In genomic region chr10:26468691-26469090, GRCh38 we compare ENCODE assay signal across 9 cellular contexts. TPM values are rescaled to one million over a fixed set of nuclear protein-coding genes. Genes with fewer than 3 reads are reported as not detected.
DNase-seq lines count a peak whose midpoint lies in the region; ATAC-seq and TF ChIP-seq lines count a peak whose summit lies in the region.
"Had no signal": no experiment of that assay in that cellular context is flagged by ENCODE, and none has a peak within 500 bp of the region (broad histone marks: within the 10 kb centered on the region; RNA-seq: fewer than 3 reads in every experiment).

No MANE protein-coding gene starts in this region.

- no peaks in the 10 kb centered on the region for H3K9me3 ChIP-seq in SK-N-SH

- no peaks in the 10 kb centered on the region for H3K36me3 ChIP-seq in SK-N-SH (replicated peaks in 1 of 2; ENCODE audit: control insufficient read depth in 1 of 2, insufficient read depth in 2 of 2, low read length in 1 of 2)

- H3K4me2 ChIP-seq in SK-N-SH = no peak overlapping the region

- H3K4me3 Mint-ChIP-seq in stimulated activated naive B cell treated with anti-CD40 and anti-IgM and Interleukin-4, amounts not matched to agents 10 μg/mL and 1 μg/mL and 100 μg/mL, for 72 hours = peak overlapping the region; percentile 44 to 46
- no peak overlapping the region for H3K4me3 Mint-ChIP-seq in nephron progenitor cell

- H3K4me3 ChIP-seq in SK-N-SH (ENCODE audit: low read depth in 2 of 2, low read length in 1 of 2) (no peak overlapping the region), lower leg skin (ENCODE audit: low read depth, poor library complexity, severe bottlenecking) (no peak overlapping the region)

- H2AFZ ChIP-seq in SK-N-SH (ENCODE audit: low read depth) = peak overlapping the region; percentile 19; the same call in 1 of the 2 replicates

- H3K27me3 ChIP-seq in SK-N-SH (ENCODE audit: insufficient read depth) = no peaks in the 10 kb centered on the region

- no peak for TF ChIP-seq CTCF in SK-N-SH (IDR thresholded peaks at IDR 0.05)
- no peak for TF ChIP-seq CTCF in lower leg skin (IDR thresholded peaks at IDR 0.05)
- TF ChIP-seq CTCF in nephron progenitor cell (IDR thresholded peaks at IDR 0.05) = no peak

- peaks cover 47 to 82% of the 10 kb centered on the region in 2 donors for H3K4me1 Mint-ChIP-seq in stimulated activated naive B cell treated with anti-CD40 and anti-IgM and Interleukin-4, amounts not matched to agents 10 μg/mL and 1 μg/mL and 100 μg/mL, for 72 hours
- H3K4me1 Mint-ChIP-seq in nephron progenitor cell = no peaks in the 10 kb centered on the region

- H3K27ac ChIP-seq in SK-N-SH (ENCODE audit: low read depth in 2 of 2, low read length in 1 of 2) = no peak overlapping the region

- no peak for TF ChIP-seq POLR2A in lower leg skin (IDR thresholded peaks at IDR 0.05)

- no peak for TF ChIP-seq RAD21 in SK-N-SH (IDR thresholded peaks at IDR 0.05; ENCODE audit: low read length)

- H3K27ac Mint-ChIP-seq in stimulated activated naive B cell treated with anti-CD40 and anti-IgM and Interleukin-4, amounts not matched to agents 10 μg/mL and 1 μg/mL and 100 μg/mL, for 72 hours = peak overlapping the region; percentile 14
- H3K27ac Mint-ChIP-seq in nephron progenitor cell = no peak overlapping the region

- no peaks in the 10 kb centered on the region for H3K27me3 Mint-ChIP-seq in stimulated activated naive B cell treated with anti-CD40 and anti-IgM and Interleukin-4, amounts not matched to agents 10 μg/mL and 1 μg/mL and 100 μg/mL, for 72 hours
- H3K27me3 Mint-ChIP-seq in nephron progenitor cell (ENCODE audit: low read depth, poor library complexity) = peaks cover 4% of the 10 kb centered on the region

- no peak for DNase-seq in SK-N-SH
- DNase-seq in activated T-cell treated with anti-CD3 and anti-CD28 coated beads, Interleukin-2, amount 50 U/mL, for 1 hour = peak; percentile 60
- no peak for DNase-seq in stimulated activated naive B cell treated with anti-CD40 and anti-IgM and Interleukin-4, amounts not matched to agents 10 μg/mL and 1 μg/mL and 100 μg/mL, for 72 hours
- no peak for DNase-seq in lower leg skin (ENCODE audit: low spot score in 2 of 2)
- DNase-seq in NCI-H345 (lab: John Stamatoyannopoulos, UW) = no peak
- DNase-seq in nephron progenitor cell = no peak

- intact Hi-C loops in lower leg skin (cut with DNase I; ENCODE audit: low total_unique reads) = no loop called here

- no peaks in the 10 kb centered on the region for H3K9me2 ChIP-seq in SK-N-SH

- CTCF ChIA-PET in SK-N-SH (lab: Yijun Ruan, JAX) = no interaction called here

- ATAC-seq in SK-N-SH treated with all-trans-retinoic acid at 6 μM for 48 hours (no peak), HG02981 (IDR thresholded peaks at IDR 0.05; ENCODE audit: unreplicated experiment) (peak; percentile 69)
- peak; percentile 33 to 54 for ATAC-seq in stimulated activated naive B cell treated with anti-CD40 and anti-IgM and Interleukin-4, amounts not matched to agents 10 μg/mL and 1 μg/mL and 100 μg/mL, for 72 hours (replicated peaks)

- no peaks in the 10 kb centered on the region for H4K20me1 ChIP-seq in SK-N-SH (ENCODE audit: insufficient read depth)

- no peak overlapping the region for H3K9ac ChIP-seq in SK-N-SH

- WGBS in SK-N-SH (ENCODE audit: low lambda C conversion rate) = 3% methylated on average over 6 of the region's 6 CpGs
- WGBS in lower leg skin, 2 donors = 61 to 66% methylated on average over 6 of the region's 6 CpGs

- POLR2A ChIA-PET in SK-N-SH (lab: Yijun Ruan, JAX) = no interaction called here

- H3K79me2 ChIP-seq in SK-N-SH (ENCODE audit: insufficient read depth) = no peaks in the 10 kb centered on the region

- no peak for TF ChIP-seq EP300 in SK-N-SH (IDR thresholded peaks at IDR 0.05; ENCODE audit: borderline replicate concordance in 1 of 2, low read depth in 1 of 2, low read length in 1 of 2)

- H3F3A ChIP-seq in SK-N-SH (replicated peaks; ENCODE audit: insufficient read depth) = no peaks in the 10 kb centered on the region

- peaks cover 38 to 49% of the 10 kb centered on the region in 2 donors for H3K36me3 Mint-ChIP-seq in stimulated activated naive B cell treated with anti-CD40 and anti-IgM and Interleukin-4, amounts not matched to agents 10 μg/mL and 1 μg/mL and 100 μg/mL, for 72 hours
- H3K36me3 Mint-ChIP-seq in nephron progenitor cell (ENCODE audit: low read depth) = no peaks in the 10 kb centered on the region

- peaks cover 0 to 4% of the 10 kb centered on the region in 2 donors for H3K9me3 Mint-ChIP-seq in stimulated activated naive B cell treated with anti-CD40 and anti-IgM and Interleukin-4, amounts not matched to agents 10 μg/mL and 1 μg/mL and 100 μg/mL, for 72 hours
- no peaks in the 10 kb centered on the region for H3K9me3 Mint-ChIP-seq in nephron progenitor cell

- H3K4me1 ChIP-seq in SK-N-SH (ENCODE audit: control insufficient read depth in 1 of 2, insufficient read depth in 2 of 2, low read depth in 1 of 2, low read length in 1 of 2) = no peaks in the 10 kb centered on the region

TF ChIP-seq in SK-N-SH, 30 proteins besides CTCF, POLR2A, EP300 and RAD21 (continues in another document):
- TF ChIP-seq TCF12 (IDR thresholded peaks at IDR 0.05) = no peak
- TF ChIP-seq GATA2 (CRISPR knock-in tag; IDR thresholded peaks at IDR 0.05) = no peak
- no peak for TF ChIP-seq USF2 (IDR thresholded peaks at IDR 0.05; ENCODE audit: borderline replicate concordance, low read depth, low read length)
- no peak for TF ChIP-seq YY1 (IDR thresholded peaks at IDR 0.05; ENCODE audit: low read depth)
- TF ChIP-seq CHD2 (IDR thresholded peaks at IDR 0.05; ENCODE audit: low read length, partially characterized antibody) = no peak
- TF ChIP-seq RXRA (IDR thresholded peaks at IDR 0.05; ENCODE audit: borderline replicate concordance, low read depth) = no peak
- no peak for TF ChIP-seq RCOR1 (IDR thresholded peaks at IDR 0.05; ENCODE audit: low read length)
- no peak for TF ChIP-seq JUND (IDR thresholded peaks at IDR 0.05)
- no peak for TF ChIP-seq GABPA (IDR thresholded peaks at IDR 0.05; ENCODE audit: low read depth)
- no peak for TF ChIP-seq ELF1 (IDR thresholded peaks at IDR 0.05)
- no peak for TF ChIP-seq FOSL2 (IDR thresholded peaks at IDR 0.05; ENCODE audit: borderline replicate concordance, low read depth)
- no peak for TF ChIP-seq TAF1 (IDR thresholded peaks at IDR 0.05; ENCODE audit: borderline replicate concordance, low read depth, low read length)
- no peak for TF ChIP-seq EZH2phosphoT487 (IDR thresholded peaks at IDR 0.05; ENCODE audit: borderline replicate concordance, low read depth)
- TF ChIP-seq FOXM1 (IDR thresholded peaks at IDR 0.05; ENCODE audit: low read depth) = no peak
- TF ChIP-seq MEF2A (IDR thresholded peaks at IDR 0.05; ENCODE audit: borderline replicate concordance, low read depth) = no peak
- TF ChIP-seq MXI1 (IDR thresholded peaks at IDR 0.05; ENCODE audit: low read depth, low read length) = no peak

TF ChIP-seq in SK-N-SH treated with all-trans-retinoic acid at 6 μM for 48 hours, 23 proteins besides CTCF, POLR2A, EP300 and RAD21 (continues in another document):
- TF ChIP-seq PPARA (CRISPR knock-in tag; IDR thresholded peaks at IDR 0.05; ENCODE audit: borderline replicate concordance) (no peak), POU6F1 (CRISPR knock-in tag; IDR thresholded peaks at IDR 0.05; ENCODE audit: borderline replicate concordance, low read depth) (no peak), BACH2 (CRISPR knock-in tag; IDR thresholded peaks at IDR 0.05; ENCODE audit: borderline replicate concordance) (no peak), TCF4 (CRISPR knock-in tag; IDR thresholded peaks at IDR 0.05; ENCODE audit: borderline replicate concordance) (no peak), SNAI2 (CRISPR knock-in tag; IDR thresholded peaks at IDR 0.05) (no peak), ZNF8 (CRISPR knock-in tag; IDR thresholded peaks at IDR 0.05) (no peak), ISL1 (CRISPR knock-in tag; IDR thresholded peaks at IDR 0.05) (no peak), ZNF565 (CRISPR knock-in tag; conservative IDR thresholded peaks at IDR 0.05; ENCODE audit: low read depth) (no peak), RARB (CRISPR knock-in tag; IDR thresholded peaks at IDR 0.05) (no peak), TSHZ2 (CRISPR knock-in tag; IDR thresholded peaks at IDR 0.05) (no peak), TOX (CRISPR knock-in tag; IDR thresholded peaks at IDR 0.05; ENCODE audit: borderline replicate concordance) (no peak), CSDC2 (CRISPR knock-in tag; IDR thresholded peaks at IDR 0.05) (no peak)

RNA-seq across cellular contexts. Expression of gene APBB1IP, which starts 30.6 kb away (rescaled TPM):
- 0.02 TPM in 1 of 2 replicates, not detected in the other for polyA plus RNA-seq in SK-N-SH (2012; rRNA removed)
- not detected in 2 replicates for polyA plus RNA-seq in SK-N-SH (2012; cell fraction: cytosol; rRNA removed)
- 0.02 TPM in 1 of 2 replicates, not detected in the other for polyA plus RNA-seq in SK-N-SH (2012; cell fraction: nucleus; rRNA removed)
- total RNA-seq in lower leg skin = 1 to 10 TPM in 3 of 4 donors, under 1 TPM in 1; 0.34 to 3.0 (median 2.3) TPM
- total RNA-seq: HT1080 had no signal
